Comparison of ENCODE assay signal across 1 cellular context in the genomic region with DNA sequence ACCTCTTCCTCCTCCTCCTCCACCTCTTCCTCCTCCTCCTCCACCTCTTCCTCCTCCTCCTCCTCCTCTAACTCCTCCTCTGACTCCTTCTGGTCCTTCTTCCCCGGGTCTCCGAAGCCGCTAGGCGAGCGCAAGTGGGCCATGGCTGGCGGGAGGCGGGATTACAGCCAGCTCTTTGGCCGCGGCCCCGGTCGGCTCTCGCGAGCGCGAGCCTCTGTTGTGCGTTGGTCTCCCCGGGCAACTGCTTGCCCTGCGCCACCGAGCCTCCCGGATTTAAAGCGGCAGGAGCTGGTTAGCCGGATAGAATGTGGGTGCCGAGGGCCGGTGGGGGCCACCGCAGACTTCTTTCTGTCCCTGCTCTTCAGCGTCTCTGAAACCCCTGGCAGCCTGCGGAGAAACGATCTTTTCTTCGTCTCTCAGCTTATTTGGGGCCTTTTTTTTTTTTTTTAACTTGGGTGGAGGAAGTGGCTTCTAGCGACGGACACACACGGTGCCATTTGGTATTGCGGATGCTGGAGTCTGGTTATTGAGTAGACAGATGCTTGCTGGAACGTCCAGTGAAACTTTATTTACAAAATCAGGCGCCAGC.
A peak's percentile ranks its signal among the peaks of the same experiment; 100 is the strongest.
TF ChIP-seq lines count a peak whose summit lies in the region.

A gene (minus strand): TSS at position 165 of the 589 bp plus-strand sequence. CDS start 22 bp downstream, at position 143.

TF ChIP-seq in HepG2, 621 proteins besides CTCF, POLR2A, EP300 and RAD21 (continued from another document and continues in another):
- TF ChIP-seq, protein P1, sequence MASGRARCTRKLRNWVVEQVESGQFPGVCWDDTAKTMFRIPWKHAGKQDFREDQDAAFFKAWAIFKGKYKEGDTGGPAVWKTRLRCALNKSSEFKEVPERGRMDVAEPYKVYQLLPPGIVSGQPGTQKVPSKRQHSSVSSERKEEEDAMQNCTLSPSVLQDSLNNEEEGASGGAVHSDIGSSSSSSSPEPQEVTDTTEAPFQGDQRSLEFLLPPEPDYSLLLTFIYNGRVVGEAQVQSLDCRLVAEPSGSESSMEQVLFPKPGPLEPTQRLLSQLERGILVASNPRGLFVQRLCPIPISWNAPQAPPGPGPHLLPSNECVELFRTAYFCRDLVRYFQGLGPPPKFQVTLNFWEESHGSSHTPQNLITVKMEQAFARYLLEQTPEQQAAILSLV (CRISPR knock-in tag; IDR thresholded peaks at IDR 0.05; ENCODE audit: borderline replicate concordance), result no peak
- TF ChIP-seq, protein P2, sequence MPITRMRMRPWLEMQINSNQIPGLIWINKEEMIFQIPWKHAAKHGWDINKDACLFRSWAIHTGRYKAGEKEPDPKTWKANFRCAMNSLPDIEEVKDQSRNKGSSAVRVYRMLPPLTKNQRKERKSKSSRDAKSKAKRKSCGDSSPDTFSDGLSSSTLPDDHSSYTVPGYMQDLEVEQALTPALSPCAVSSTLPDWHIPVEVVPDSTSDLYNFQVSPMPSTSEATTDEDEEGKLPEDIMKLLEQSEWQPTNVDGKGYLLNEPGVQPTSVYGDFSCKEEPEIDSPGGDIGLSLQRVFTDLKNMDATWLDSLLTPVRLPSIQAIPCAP (CRISPR knock-in tag; IDR thresholded peaks at IDR 0.05; ENCODE audit: low read depth), result no peak
- no peak for TF ChIP-seq HOXA9 (CRISPR knock-in tag; IDR thresholded peaks at IDR 0.05; ENCODE audit: borderline replicate concordance)
- TF ChIP-seq, protein P3, sequence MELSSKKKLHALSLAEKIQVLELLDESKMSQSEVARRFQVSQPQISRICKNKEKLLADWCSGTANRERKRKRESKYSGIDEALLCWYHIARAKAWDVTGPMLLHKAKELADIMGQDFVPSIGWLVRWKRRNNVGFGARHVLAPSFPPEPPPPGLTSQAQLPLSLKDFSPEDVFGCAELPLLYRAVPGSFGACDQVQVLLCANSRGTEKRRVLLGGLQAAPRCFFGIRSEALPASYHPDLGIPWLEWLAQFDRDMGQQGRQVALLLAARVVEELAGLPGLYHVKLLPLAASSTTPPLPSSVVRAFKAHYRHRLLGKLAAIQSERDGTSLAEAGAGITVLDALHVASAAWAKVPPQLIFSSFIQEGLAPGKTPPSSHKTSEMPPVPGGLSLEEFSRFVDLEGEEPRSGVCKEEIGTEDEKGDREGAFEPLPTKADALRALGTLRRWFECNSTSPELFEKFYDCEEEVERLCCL (CRISPR knock-in tag; IDR thresholded peaks at IDR 0.05; ENCODE audit: borderline replicate concordance), result no peak
- TF ChIP-seq, protein P4, sequence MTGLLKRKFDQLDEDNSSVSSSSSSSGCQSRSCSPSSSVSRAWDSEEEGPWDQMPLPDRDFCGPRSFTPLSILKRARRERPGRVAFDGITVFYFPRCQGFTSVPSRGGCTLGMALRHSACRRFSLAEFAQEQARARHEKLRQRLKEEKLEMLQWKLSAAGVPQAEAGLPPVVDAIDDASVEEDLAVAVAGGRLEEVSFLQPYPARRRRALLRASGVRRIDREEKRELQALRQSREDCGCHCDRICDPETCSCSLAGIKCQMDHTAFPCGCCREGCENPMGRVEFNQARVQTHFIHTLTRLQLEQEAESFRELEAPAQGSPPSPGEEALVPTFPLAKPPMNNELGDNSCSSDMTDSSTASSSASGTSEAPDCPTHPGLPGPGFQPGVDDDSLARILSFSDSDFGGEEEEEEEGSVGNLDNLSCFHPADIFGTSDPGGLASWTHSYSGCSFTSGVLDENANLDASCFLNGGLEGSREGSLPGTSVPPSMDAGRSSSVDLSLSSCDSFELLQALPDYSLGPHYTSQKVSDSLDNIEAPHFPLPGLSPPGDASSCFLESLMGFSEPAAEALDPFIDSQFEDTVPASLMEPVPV (CRISPR knock-in tag; IDR thresholded peaks at IDR 0.05), result no peak
- TF ChIP-seq, protein P5, sequence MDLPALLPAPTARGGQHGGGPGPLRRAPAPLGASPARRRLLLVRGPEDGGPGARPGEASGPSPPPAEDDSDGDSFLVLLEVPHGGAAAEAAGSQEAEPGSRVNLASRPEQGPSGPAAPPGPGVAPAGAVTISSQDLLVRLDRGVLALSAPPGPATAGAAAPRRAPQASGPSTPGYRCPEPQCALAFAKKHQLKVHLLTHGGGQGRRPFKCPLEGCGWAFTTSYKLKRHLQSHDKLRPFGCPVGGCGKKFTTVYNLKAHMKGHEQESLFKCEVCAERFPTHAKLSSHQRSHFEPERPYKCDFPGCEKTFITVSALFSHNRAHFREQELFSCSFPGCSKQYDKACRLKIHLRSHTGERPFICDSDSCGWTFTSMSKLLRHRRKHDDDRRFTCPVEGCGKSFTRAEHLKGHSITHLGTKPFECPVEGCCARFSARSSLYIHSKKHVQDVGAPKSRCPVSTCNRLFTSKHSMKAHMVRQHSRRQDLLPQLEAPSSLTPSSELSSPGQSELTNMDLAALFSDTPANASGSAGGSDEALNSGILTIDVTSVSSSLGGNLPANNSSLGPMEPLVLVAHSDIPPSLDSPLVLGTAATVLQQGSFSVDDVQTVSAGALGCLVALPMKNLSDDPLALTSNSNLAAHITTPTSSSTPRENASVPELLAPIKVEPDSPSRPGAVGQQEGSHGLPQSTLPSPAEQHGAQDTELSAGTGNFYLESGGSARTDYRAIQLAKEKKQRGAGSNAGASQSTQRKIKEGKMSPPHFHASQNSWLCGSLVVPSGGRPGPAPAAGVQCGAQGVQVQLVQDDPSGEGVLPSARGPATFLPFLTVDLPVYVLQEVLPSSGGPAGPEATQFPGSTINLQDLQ (CRISPR knock-in tag; IDR thresholded peaks at IDR 0.05), result no peak
- TF ChIP-seq ZNF34 (CRISPR knock-in tag; IDR thresholded peaks at IDR 0.05; ENCODE audit: borderline replicate concordance), result no peak
- no peak for TF ChIP-seq XBP1 (CRISPR knock-in tag; IDR thresholded peaks at IDR 0.05)
- TF ChIP-seq SMYD3 (CRISPR knock-in tag; IDR thresholded peaks at IDR 0.05), result no peak
- TF ChIP-seq ZBTB1 (CRISPR knock-in tag; IDR thresholded peaks at IDR 0.05; ENCODE audit: borderline replicate concordance), result no peak
- TF ChIP-seq, protein P6, sequence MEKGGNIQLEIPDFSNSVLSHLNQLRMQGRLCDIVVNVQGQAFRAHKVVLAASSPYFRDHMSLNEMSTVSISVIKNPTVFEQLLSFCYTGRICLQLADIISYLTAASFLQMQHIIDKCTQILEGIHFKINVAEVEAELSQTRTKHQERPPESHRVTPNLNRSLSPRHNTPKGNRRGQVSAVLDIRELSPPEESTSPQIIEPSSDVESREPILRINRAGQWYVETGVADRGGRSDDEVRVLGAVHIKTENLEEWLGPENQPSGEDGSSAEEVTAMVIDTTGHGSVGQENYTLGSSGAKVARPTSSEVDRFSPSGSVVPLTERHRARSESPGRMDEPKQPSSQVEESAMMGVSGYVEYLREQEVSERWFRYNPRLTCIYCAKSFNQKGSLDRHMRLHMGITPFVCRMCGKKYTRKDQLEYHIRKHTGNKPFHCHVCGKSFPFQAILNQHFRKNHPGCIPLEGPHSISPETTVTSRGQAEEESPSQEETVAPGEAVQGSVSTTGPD (CRISPR knock-in tag; IDR thresholded peaks at IDR 0.05), result no peak
- no peak; the same call in 1 of the 2 replicates for TF ChIP-seq ZNF160 (CRISPR knock-in tag; IDR thresholded peaks at IDR 0.05)
- TF ChIP-seq ZMYM2 (CRISPR knock-in tag; IDR thresholded peaks at IDR 0.05), result no peak
- TF ChIP-seq PLRG1 (conservative IDR thresholded peaks at IDR 0.05), result no peak
- TF ChIP-seq EHMT2 (IDR thresholded peaks at IDR 0.05; ENCODE audit: borderline replicate concordance, low read depth, low read length), result no peak
- no peak for TF ChIP-seq NFKB2 (CRISPR knock-in tag; IDR thresholded peaks at IDR 0.05; ENCODE audit: borderline replicate concordance)
- no peak for TF ChIP-seq RARA (CRISPR knock-in tag; IDR thresholded peaks at IDR 0.05)
- TF ChIP-seq ZNF180 (CRISPR knock-in tag; IDR thresholded peaks at IDR 0.05; ENCODE audit: borderline replicate concordance, low read depth), result no peak
- TF ChIP-seq, protein P7, sequence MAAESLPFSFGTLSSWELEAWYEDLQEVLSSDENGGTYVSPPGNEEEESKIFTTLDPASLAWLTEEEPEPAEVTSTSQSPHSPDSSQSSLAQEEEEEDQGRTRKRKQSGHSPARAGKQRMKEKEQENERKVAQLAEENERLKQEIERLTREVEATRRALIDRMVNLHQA (CRISPR knock-in tag; IDR thresholded peaks at IDR 0.05), result no peak
- TF ChIP-seq, protein P8, sequence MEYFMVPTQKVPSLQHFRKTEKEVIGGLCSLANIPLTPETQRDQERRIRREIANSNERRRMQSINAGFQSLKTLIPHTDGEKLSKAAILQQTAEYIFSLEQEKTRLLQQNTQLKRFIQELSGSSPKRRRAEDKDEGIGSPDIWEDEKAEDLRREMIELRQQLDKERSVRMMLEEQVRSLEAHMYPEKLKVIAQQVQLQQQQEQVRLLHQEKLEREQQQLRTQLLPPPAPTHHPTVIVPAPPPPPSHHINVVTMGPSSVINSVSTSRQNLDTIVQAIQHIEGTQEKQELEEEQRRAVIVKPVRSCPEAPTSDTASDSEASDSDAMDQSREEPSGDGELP (IDR thresholded peaks at IDR 0.05; ENCODE audit: borderline replicate concordance, low read depth), result no peak
- no peak for TF ChIP-seq PAX8 (CRISPR knock-in tag; IDR thresholded peaks at IDR 0.05; ENCODE audit: borderline replicate concordance)
- no peak for TF ChIP-seq GTF2F1 (IDR thresholded peaks at IDR 0.05; ENCODE audit: low read length)
- TF ChIP-seq, protein P9, sequence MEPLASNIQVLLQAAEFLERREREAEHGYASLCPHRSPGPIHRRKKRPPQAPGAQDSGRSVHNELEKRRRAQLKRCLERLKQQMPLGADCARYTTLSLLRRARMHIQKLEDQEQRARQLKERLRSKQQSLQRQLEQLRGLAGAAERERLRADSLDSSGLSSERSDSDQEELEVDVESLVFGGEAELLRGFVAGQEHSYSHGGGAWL (CRISPR knock-in tag; IDR thresholded peaks at IDR 0.05), result 0 out of 2 replicates have a peak, but pooled peaks have one; percentile 25
- no peak; the same call in 1 of the 2 replicates for TF ChIP-seq HOXA5 (CRISPR knock-in tag; IDR thresholded peaks at IDR 0.05)
- TF ChIP-seq GLI4 (CRISPR knock-in tag; IDR thresholded peaks at IDR 0.05; ENCODE audit: borderline replicate concordance), result no peak
- TF ChIP-seq ZNF841 (CRISPR knock-in tag; IDR thresholded peaks at IDR 0.05; ENCODE audit: borderline replicate concordance), result no peak
- TF ChIP-seq ZNF780A (CRISPR knock-in tag; IDR thresholded peaks at IDR 0.05), result no peak
- TF ChIP-seq, protein P10, sequence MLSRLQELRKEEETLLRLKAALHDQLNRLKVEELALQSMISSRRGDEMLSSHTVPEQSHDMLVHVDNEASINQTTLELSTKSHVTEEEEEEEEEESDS (CRISPR knock-in tag; IDR thresholded peaks at IDR 0.05; ENCODE audit: borderline replicate concordance), result no peak
- no peak for TF ChIP-seq SSRP1 (CRISPR knock-in tag; IDR thresholded peaks at IDR 0.05)
- TF ChIP-seq, protein P11, sequence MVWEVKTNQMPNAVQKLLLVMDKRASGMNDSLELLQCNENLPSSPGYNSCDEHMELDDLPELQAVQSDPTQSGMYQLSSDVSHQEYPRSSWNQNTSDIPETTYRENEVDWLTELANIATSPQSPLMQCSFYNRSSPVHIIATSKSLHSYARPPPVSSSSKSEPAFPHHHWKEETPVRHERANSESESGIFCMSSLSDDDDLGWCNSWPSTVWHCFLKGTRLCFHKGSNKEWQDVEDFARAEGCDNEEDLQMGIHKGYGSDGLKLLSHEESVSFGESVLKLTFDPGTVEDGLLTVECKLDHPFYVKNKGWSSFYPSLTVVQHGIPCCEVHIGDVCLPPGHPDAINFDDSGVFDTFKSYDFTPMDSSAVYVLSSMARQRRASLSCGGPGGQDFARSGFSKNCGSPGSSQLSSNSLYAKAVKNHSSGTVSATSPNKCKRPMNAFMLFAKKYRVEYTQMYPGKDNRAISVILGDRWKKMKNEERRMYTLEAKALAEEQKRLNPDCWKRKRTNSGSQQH (CRISPR knock-in tag; IDR thresholded peaks at IDR 0.05; ENCODE audit: low read depth), result no peak
- TF ChIP-seq ZNF12 (CRISPR knock-in tag; IDR thresholded peaks at IDR 0.05), result no peak
- no peak for TF ChIP-seq ZNF468 (CRISPR knock-in tag; IDR thresholded peaks at IDR 0.05)
- TF ChIP-seq ZNF567 (CRISPR knock-in tag; IDR thresholded peaks at IDR 0.05; ENCODE audit: borderline replicate concordance), result 0 out of 2 replicates have a peak, but pooled peaks have one; percentile 33
- TF ChIP-seq FOXC1 (CRISPR knock-in tag; IDR thresholded peaks at IDR 0.05; ENCODE audit: borderline replicate concordance), result no peak
- TF ChIP-seq, protein P12, sequence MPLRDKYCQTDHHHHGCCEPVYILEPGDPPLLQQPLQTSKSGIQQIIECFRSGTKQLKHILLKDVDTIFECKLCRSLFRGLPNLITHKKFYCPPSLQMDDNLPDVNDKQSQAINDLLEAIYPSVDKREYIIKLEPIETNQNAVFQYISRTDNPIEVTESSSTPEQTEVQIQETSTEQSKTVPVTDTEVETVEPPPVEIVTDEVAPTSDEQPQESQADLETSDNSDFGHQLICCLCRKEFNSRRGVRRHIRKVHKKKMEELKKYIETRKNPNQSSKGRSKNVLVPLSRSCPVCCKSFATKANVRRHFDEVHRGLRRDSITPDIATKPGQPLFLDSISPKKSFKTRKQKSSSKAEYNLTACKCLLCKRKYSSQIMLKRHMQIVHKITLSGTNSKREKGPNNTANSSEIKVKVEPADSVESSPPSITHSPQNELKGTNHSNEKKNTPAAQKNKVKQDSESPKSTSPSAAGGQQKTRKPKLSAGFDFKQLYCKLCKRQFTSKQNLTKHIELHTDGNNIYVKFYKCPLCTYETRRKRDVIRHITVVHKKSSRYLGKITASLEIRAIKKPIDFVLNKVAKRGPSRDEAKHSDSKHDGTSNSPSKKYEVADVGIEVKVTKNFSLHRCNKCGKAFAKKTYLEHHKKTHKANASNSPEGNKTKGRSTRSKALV (CRISPR knock-in tag; IDR thresholded peaks at IDR 0.05), result peak; percentile 84
- peak; percentile 49; the same call in 1 of the 2 replicates for TF ChIP-seq KDM2A (CRISPR knock-in tag; IDR thresholded peaks at IDR 0.05; ENCODE audit: borderline replicate concordance, low read depth)
- TF ChIP-seq, protein P13, sequence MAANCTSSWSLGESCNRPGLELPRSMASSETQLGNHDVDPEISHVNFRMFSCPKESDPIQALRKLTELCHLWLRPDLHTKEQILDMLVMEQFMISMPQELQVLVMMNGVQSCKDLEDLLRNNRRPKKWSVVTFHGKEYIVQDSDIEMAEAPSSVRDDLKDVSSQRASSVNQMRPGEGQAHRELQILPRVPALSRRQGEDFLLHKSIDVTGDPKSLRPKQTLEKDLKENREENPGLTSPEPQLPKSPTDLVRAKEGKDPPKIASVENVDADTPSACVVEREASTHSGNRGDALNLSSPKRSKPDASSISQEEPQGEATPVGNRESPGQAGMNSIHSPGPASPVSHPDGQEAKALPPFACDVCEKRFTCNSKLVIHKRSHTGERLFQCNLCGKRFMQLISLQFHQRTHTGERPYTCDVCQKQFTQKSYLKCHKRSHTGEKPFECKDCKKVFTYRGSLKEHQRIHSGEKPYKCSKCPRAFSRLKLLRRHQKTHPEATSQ (CRISPR knock-in tag; IDR thresholded peaks at IDR 0.05; ENCODE audit: borderline replicate concordance), result no peak
- no peak for TF ChIP-seq ZNF124 (CRISPR knock-in tag; IDR thresholded peaks at IDR 0.05)
- no peak for TF ChIP-seq GATAD2A (CRISPR knock-in tag; IDR thresholded peaks at IDR 0.05)
- no peak for TF ChIP-seq ZNF883 (CRISPR knock-in tag; IDR thresholded peaks at IDR 0.05; ENCODE audit: not compliant biosample characterization)
- TF ChIP-seq, protein P14, sequence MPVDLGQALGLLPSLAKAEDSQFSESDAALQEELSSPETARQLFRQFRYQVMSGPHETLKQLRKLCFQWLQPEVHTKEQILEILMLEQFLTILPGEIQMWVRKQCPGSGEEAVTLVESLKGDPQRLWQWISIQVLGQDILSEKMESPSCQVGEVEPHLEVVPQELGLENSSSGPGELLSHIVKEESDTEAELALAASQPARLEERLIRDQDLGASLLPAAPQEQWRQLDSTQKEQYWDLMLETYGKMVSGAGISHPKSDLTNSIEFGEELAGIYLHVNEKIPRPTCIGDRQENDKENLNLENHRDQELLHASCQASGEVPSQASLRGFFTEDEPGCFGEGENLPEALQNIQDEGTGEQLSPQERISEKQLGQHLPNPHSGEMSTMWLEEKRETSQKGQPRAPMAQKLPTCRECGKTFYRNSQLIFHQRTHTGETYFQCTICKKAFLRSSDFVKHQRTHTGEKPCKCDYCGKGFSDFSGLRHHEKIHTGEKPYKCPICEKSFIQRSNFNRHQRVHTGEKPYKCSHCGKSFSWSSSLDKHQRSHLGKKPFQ (CRISPR knock-in tag; IDR thresholded peaks at IDR 0.05; ENCODE audit: insufficient replicate concordance), result no peak
- no peak for TF ChIP-seq ONECUT2 (CRISPR knock-in tag; IDR thresholded peaks at IDR 0.05)
